1 cellular context compared by ENCODE assay signal in genomic region chr3:99845999-99846398, GRCh38.
TF ChIP-seq lines count a peak whose summit lies in the region.

No MANE protein-coding gene starts in this region.

TF ChIP-seq in IMR-90, 13 proteins besides CTCF, POLR2A, EP300 and RAD21 (continued from another document):
- TF ChIP-seq ELK1 (IDR thresholded peaks at IDR 0.05; ENCODE audit: borderline replicate concordance, low read depth, low read length), result no peak
- TF ChIP-seq MAZ (IDR thresholded peaks at IDR 0.05; ENCODE audit: borderline replicate concordance, low read depth, low read length), result no peak
- TF ChIP-seq BHLHE40 (IDR thresholded peaks at IDR 0.05; ENCODE audit: low read depth, low read length), result no peak
- TF ChIP-seq SMC3 (IDR thresholded peaks at IDR 0.05; ENCODE audit: low read depth, low read length), result no peak
- no peak for TF ChIP-seq CHD1 (IDR thresholded peaks at IDR 0.05; ENCODE audit: low read depth, low read length)
- TF ChIP-seq USF2 (IDR thresholded peaks at IDR 0.05; ENCODE audit: low read depth, low read length), result no peak
